Comparison of ENCODE assay signal across 1 cellular context in the genomic region with DNA sequence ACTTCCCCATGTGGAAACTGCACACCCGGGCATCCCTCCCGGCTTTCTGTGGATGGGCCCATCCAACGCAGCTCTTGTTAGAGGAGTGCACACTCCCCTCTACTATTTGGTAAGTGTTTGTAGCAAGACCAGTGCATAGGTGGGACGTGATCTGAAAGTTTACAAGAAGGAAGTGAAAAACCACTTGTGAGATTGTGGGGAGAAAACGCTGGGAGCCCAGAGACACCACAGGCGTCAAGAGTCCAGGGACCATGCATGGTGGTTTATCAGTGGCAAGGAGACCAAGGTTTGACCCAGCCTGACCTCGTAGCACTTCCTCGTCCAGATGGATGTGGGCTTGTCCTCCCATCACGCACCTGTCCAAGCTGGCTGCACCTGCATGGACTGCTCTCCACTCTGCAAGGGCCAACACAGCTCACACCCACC.
TF ChIP-seq lines count a peak whose summit lies in the region.

No MANE protein-coding gene starts in this region.

TF ChIP-seq in HepG2, 621 proteins besides CTCF, POLR2A, EP300 and RAD21 (continued from another document):
- no peak for TF ChIP-seq TP53 (CRISPR knock-in tag; conservative IDR thresholded peaks at IDR 0.05)
- no peak for TF ChIP-seq POGZ (CRISPR knock-in tag; IDR thresholded peaks at IDR 0.05)
- TF ChIP-seq SALL2 (CRISPR knock-in tag; IDR thresholded peaks at IDR 0.05): no peak
- no peak for TF ChIP-seq SMAD1 (CRISPR knock-in tag; IDR thresholded peaks at IDR 0.05; ENCODE audit: borderline replicate concordance, low read depth)
- TF ChIP-seq, protein P1, sequence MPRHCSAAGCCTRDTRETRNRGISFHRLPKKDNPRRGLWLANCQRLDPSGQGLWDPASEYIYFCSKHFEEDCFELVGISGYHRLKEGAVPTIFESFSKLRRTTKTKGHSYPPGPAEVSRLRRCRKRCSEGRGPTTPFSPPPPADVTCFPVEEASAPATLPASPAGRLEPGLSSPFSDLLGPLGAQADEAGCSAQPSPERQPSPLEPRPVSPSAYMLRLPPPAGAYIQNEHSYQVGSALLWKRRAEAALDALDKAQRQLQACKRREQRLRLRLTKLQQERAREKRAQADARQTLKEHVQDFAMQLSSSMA (CRISPR knock-in tag; IDR thresholded peaks at IDR 0.05): no peak
- no peak for TF ChIP-seq ZMAT3 (CRISPR knock-in tag; conservative IDR thresholded peaks at IDR 0.05)
- no peak for TF ChIP-seq ZNF501 (CRISPR knock-in tag; IDR thresholded peaks at IDR 0.05)
- TF ChIP-seq ZNF572 (CRISPR knock-in tag; IDR thresholded peaks at IDR 0.05): no peak
- TF ChIP-seq KDM5A (IDR thresholded peaks at IDR 0.05; ENCODE audit: borderline replicate concordance, low read length): no peak
